In genomic region chr2:167945660-167946366, GRCh38 we compare ENCODE assay signal across 10 cellular contexts.
"Had no signal": no experiment of that assay in that cellular context is flagged by ENCODE, and none has a peak within 500 bp of the region (broad histone marks: within the 10 kb centered on the region; RNA-seq: fewer than 3 reads in every experiment).

No MANE protein-coding gene starts in this region.

- H3K4me3 ChIP-seq: cardiac muscle cell, hepatocyte, left lung had no signal

- H3K4me1 ChIP-seq: left lung had no signal

- H3K9me3 ChIP-seq: left lung had no signal

- H3K27ac ChIP-seq: cardiac muscle cell, hepatocyte, left lung had no signal

- H3K36me3 Mint-ChIP-seq: natural killer cell treated with Interleukin-12 subunit alpha and Interleukin-12 subunit beta and Interleukin-15 and Interleukin-18, amount 100 ng/mL, for 72 hours had no signal

- H3K27ac Mint-ChIP-seq: activated T-helper 1 cell treated with anti-CD3 and anti-CD28 coated beads, Interleukin-12 subunit alpha, Interleukin-12 subunit beta, Interleukin-2, Interleukin-4 antibody, amounts not matched to agents 30 ng/mL and 10 ng/mL and 1 ng/mL, durations not matched to agents 14 hours and 24 hours and 36 hours; natural killer cell treated with Interleukin-12 subunit alpha and Interleukin-12 subunit beta and Interleukin-15 and Interleukin-18, amount 100 ng/mL, for 72 hours had no signal

- H3K9me3 Mint-ChIP-seq: activated T-helper 1 cell treated with anti-CD3 and anti-CD28 coated beads, Interleukin-12 subunit alpha, Interleukin-12 subunit beta, Interleukin-2, Interleukin-4 antibody, amounts not matched to agents 30 ng/mL and 10 ng/mL and 1 ng/mL, durations not matched to agents 14 hours and 24 hours and 36 hours had no signal

- H3K4me2 ChIP-seq: hepatocyte had no signal

- ATAC-seq: left lung; natural killer cell treated with Interleukin-12 subunit alpha and Interleukin-12 subunit beta and Interleukin-15 and Interleukin-18, amount 100 ng/mL, for 72 hours had no signal

- H2AFZ ChIP-seq: hepatocyte had no signal

- DNase-seq: activated CD4-positive, CD25-positive, alpha-beta regulatory T cell treated with anti-CD3 and anti-CD28 coated beads, Interleukin-2, amount 50 U/mL, for 72 hours; activated naive CD4-positive, alpha-beta T cell; left lung; mammary epithelial cell; stimulated activated CD4-positive, alpha-beta T cell treated with anti-CD3 and anti-CD28 coated beads, Interleukin-12 subunit alpha, Interleukin-12 subunit beta, amount 100 ng/mL, for 4 hours; stimulated activated CD4-positive, alpha-beta T cell treated with anti-CD3 and anti-CD28 coated beads, Interleukin-2, amount 100 ng/mL, for 24 hours had no signal

- H3K36me3 ChIP-seq: cardiac muscle cell, left lung had no signal

- H3K4me3 Mint-ChIP-seq: activated T-helper 1 cell treated with anti-CD3 and anti-CD28 coated beads, Interleukin-12 subunit alpha, Interleukin-12 subunit beta, Interleukin-2, Interleukin-4 antibody, amounts not matched to agents 30 ng/mL and 10 ng/mL and 1 ng/mL, durations not matched to agents 14 hours and 24 hours and 36 hours; natural killer cell treated with Interleukin-12 subunit alpha and Interleukin-12 subunit beta and Interleukin-15 and Interleukin-18, amount 100 ng/mL, for 72 hours had no signal

- H3K79me2 ChIP-seq: hepatocyte had no signal

- H3K27me3 ChIP-seq: cardiac muscle cell, hepatocyte, left lung had no signal
